ENCODE assay signal across 8 cellular contexts in the genomic region with DNA sequence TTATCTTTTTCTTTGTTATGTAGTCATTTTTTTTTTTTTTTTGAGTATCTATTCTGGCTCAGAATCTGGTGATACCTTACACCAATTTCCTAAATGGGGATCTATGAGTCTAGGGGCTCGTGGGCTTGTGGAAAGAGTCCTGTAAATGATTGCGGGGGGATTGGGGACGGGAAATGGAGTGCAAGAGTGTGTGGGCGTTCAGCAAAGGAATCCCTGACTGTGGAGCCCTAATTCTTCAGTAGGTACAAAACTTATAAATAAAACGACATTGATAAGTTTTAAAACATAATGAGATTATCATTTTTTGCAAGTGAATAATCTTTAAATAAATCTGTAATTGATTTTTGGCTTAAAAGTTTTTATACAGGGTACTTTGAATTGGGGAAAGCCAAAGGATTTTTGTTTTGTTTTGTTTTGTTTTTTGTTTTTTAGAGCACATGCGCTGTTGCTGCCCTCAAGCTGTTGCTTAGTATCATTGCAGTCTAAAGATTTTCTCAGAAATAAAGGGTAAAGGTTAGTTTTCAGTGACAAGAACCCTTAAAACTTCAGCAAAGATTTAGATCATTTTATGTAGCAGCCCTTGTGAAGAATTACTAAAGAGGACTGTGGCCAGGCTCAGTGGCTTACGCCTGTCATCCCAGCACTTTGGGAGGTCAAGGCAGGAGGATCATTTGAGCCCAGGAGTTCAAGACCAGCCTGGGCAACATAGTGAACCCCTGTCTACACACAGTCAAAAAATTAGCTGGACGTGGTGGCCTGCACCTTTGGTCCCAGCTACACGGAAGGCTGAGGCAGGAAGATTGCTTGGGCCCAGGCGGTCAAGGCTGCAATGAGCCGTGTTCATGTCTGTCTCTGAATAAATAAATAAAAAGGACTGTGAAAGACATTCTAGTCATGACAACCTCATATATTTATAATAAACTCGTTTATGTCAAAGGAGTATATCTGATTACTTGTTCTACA. TPM values are rescaled to one million over a fixed set of nuclear protein-coding genes. Genes with fewer than 3 reads are reported as not detected.
DNase-seq lines count a peak whose midpoint lies in the region; ATAC-seq and TF ChIP-seq lines count a peak whose summit lies in the region.

No MANE protein-coding gene starts in this region.

- peak overlapping the region; percentile 99 to 100 (median 100) for H3K27ac Mint-ChIP-seq in CD4-positive, CD25-positive, alpha-beta regulatory T cell
- H3K27ac Mint-ChIP-seq in immature natural killer cell = peak overlapping the region; percentile 97 to 99 (median 99)
- H3K27ac Mint-ChIP-seq in stimulated activated memory B cell treated with anti-CD40 and anti-IgM and Interleukin-4, amounts not matched to agents 10 μg/mL and 1 μg/mL and 100 μg/mL, for 72 hours = peak overlapping the region; percentile 99

- H3K4me3 Mint-ChIP-seq in CD4-positive, CD25-positive, alpha-beta regulatory T cell = peak overlapping the region; percentile 96 to 100 (median 99)
- peak overlapping the region; percentile 92 to 100 (median 99) for H3K4me3 Mint-ChIP-seq in immature natural killer cell
- H3K4me3 Mint-ChIP-seq in stimulated activated memory B cell treated with anti-CD40 and anti-IgM and Interleukin-4, amounts not matched to agents 10 μg/mL and 1 μg/mL and 100 μg/mL, for 72 hours = peak overlapping the region; percentile 92

- intact Hi-C loops in adrenal gland (cut with DNase I) = loop anchor here (5.0 kb wide), 2 partner anchors 250 to 255 kb away; partner anchors contain the start of gene TPP2 (in 1 of the 2)

- H3K4me1 ChIP-seq in CD4-positive, CD25-positive, alpha-beta regulatory T cell (ENCODE audit: control insufficient read depth, insufficient read depth, low read length, poor library complexity, severe bottlenecking) = peaks cover 48% of the 10 kb centered on the region
- peaks cover 4 to 23% of the 10 kb centered on the region in 2 donors for H3K4me1 ChIP-seq in adrenal gland (replicated peaks in 1 of 2)

- no peaks in the 10 kb centered on the region for H3K27me3 ChIP-seq in CD4-positive, CD25-positive, alpha-beta regulatory T cell (ENCODE audit: control insufficient read depth, insufficient read depth, low read length)
- H3K27me3 ChIP-seq in adrenal gland = no peaks in the 10 kb centered on the region

- H3K9me3 Mint-ChIP-seq in CD4-positive, CD25-positive, alpha-beta regulatory T cell = no peaks in the 10 kb centered on the region
- H3K9me3 Mint-ChIP-seq in immature natural killer cell = no peaks in the 10 kb centered on the region
- no peaks in the 10 kb centered on the region for H3K9me3 Mint-ChIP-seq in stimulated activated memory B cell treated with anti-CD40 and anti-IgM and Interleukin-4, amounts not matched to agents 10 μg/mL and 1 μg/mL and 100 μg/mL, for 72 hours

- H3K27ac ChIP-seq in CD4-positive, CD25-positive, alpha-beta regulatory T cell (ENCODE audit: insufficient read depth, low read length, poor library complexity, severe bottlenecking) = peak overlapping the region; percentile 98
- H3K27ac ChIP-seq in adrenal gland = peak overlapping the region; percentile 38 to 98 (median 93)

- 8 to 20% (median 16%) methylated on average over 12 of the region's 12 CpGs for WGBS in adrenal gland, 4 donors

- H3K4me1 Mint-ChIP-seq in CD4-positive, CD25-positive, alpha-beta regulatory T cell = peaks cover 21 to 57% (median 46%) of the 10 kb centered on the region in 4 donors
- H3K4me1 Mint-ChIP-seq in immature natural killer cell = peaks cover 43 to 65% of the 10 kb centered on the region in 2 donors
- peaks cover 32% of the 10 kb centered on the region for H3K4me1 Mint-ChIP-seq in stimulated activated memory B cell treated with anti-CD40 and anti-IgM and Interleukin-4, amounts not matched to agents 10 μg/mL and 1 μg/mL and 100 μg/mL, for 72 hours

- peak in 2 of 3 donors; percentile 59 to 67 for DNase-seq in CD4-positive, CD25-positive, alpha-beta regulatory T cell
- DNase-seq in NCI-H2227 (lab: John Stamatoyannopoulos, UW; ENCODE audit: unreplicated experiment) (peak; percentile 17), adrenal gland (peak in 2 of 7 donors; percentile 30 to 32), immature natural killer cell (peak; percentile 42 to 51 (median 47)), GM19238 (ENCODE audit: insufficient read length, low spot score) (no peak)

- TF ChIP-seq CTCF in adrenal gland (IDR thresholded peaks at IDR 0.05) = peak; percentile 59 to 89 (median 70)

- ATAC-seq in CD4-positive, CD25-positive, alpha-beta regulatory T cell (ENCODE audit: low read depth in 2 of 2) = no peak
- peak; percentile 9 for ATAC-seq in GM18868 (IDR thresholded peaks at IDR 0.05; ENCODE audit: unreplicated experiment)
- ATAC-seq in stimulated activated memory B cell treated with anti-CD40 and anti-IgM and Interleukin-4, amounts not matched to agents 10 μg/mL and 1 μg/mL and 100 μg/mL, for 72 hours = no peak
- no peak for ATAC-seq in HG03442 (IDR thresholded peaks at IDR 0.05; ENCODE audit: unreplicated experiment)

- peaks cover 6% of the 10 kb centered on the region for H3K36me3 Mint-ChIP-seq in CD4-positive, CD25-positive, alpha-beta regulatory T cell
- peaks cover 0 to 7% (median 5%) of the 10 kb centered on the region in 3 donors for H3K36me3 Mint-ChIP-seq in immature natural killer cell
- H3K36me3 Mint-ChIP-seq in stimulated activated memory B cell treated with anti-CD40 and anti-IgM and Interleukin-4, amounts not matched to agents 10 μg/mL and 1 μg/mL and 100 μg/mL, for 72 hours = peaks cover 10% of the 10 kb centered on the region

- no peaks in the 10 kb centered on the region for H3K9me3 ChIP-seq in CD4-positive, CD25-positive, alpha-beta regulatory T cell (ENCODE audit: control insufficient read depth in 2 of 2, low read length in 2 of 2)
- H3K9me3 ChIP-seq in adrenal gland (replicated peaks in 1 of 3) = no peaks in the 10 kb centered on the region

- TF ChIP-seq POLR2A in adrenal gland (IDR thresholded peaks at IDR 0.05) = no peak

- H3K4me3 ChIP-seq in CD4-positive, CD25-positive, alpha-beta regulatory T cell (ENCODE audit: low read depth, low read length) = peak overlapping the region; percentile 99
- H3K4me3 ChIP-seq in adrenal gland = peak overlapping the region in 2 of 4 donors; percentile 68 to 84

- peaks cover 7% of the 10 kb centered on the region for H3K27me3 Mint-ChIP-seq in CD4-positive, CD25-positive, alpha-beta regulatory T cell
- H3K27me3 Mint-ChIP-seq in immature natural killer cell (ENCODE audit: low read depth in 3 of 3) = peaks cover 9 to 20% (median 14%) of the 10 kb centered on the region in 3 donors
- no peaks in the 10 kb centered on the region for H3K27me3 Mint-ChIP-seq in stimulated activated memory B cell treated with anti-CD40 and anti-IgM and Interleukin-4, amounts not matched to agents 10 μg/mL and 1 μg/mL and 100 μg/mL, for 72 hours

- H3K36me3 ChIP-seq in CD4-positive, CD25-positive, alpha-beta regulatory T cell (ENCODE audit: control insufficient read depth, insufficient read depth, low read length) = peaks cover 11% of the 10 kb centered on the region
- H3K36me3 ChIP-seq in adrenal gland (replicated peaks in 1 of 2) = peaks cover 0 to 5% of the 10 kb centered on the region in 2 donors

RNA-seq across cellular contexts. Expression of gene ERCC5, which starts 1.7 kb away (rescaled TPM):
- 104 TPM for total RNA-seq in CD4-positive, CD25-positive, alpha-beta regulatory T cell
- polyA plus RNA-seq in CD4-positive, CD25-positive, alpha-beta regulatory T cell = 10 to 100 TPM; 44.3 to 55.6 (median 49.0) TPM
- 10 to 100 TPM; 37.8 to 74.7 (median 56.2) TPM for total RNA-seq in adrenal gland
- polyA plus RNA-seq in adrenal gland (100 to 1,000 TPM in 2 of 3 donors, 10 to 100 TPM in 1; 67.3 to 185 (median 157) TPM), immature natural killer cell (10 to 100 TPM; 24.2 to 67.6 (median 36.3) TPM)

RNA-seq across cellular contexts. Expression of gene BIVM, which starts 48.6 kb away (rescaled TPM):
- 8.4 TPM for total RNA-seq in CD4-positive, CD25-positive, alpha-beta regulatory T cell
- 1 to 10 TPM; 6.1 to 8.1 (median 7.6) TPM for polyA plus RNA-seq in CD4-positive, CD25-positive, alpha-beta regulatory T cell
- total RNA-seq in adrenal gland = 10 to 100 TPM in 7 of 8 donors, 1 to 10 TPM in 1; 6.1 to 27.0 (median 15.9) TPM
- polyA plus RNA-seq in adrenal gland (10 to 100 TPM in 2 of 3 donors, 1 to 10 TPM in 1; 8.8 to 32.9 (median 14.2) TPM), immature natural killer cell (10 to 100 TPM; 13.3 to 20.1 (median 13.6) TPM)

RNA-seq across cellular contexts. Expression of gene POGLUT2, which starts 48.8 kb away (rescaled TPM):
- total RNA-seq in CD4-positive, CD25-positive, alpha-beta regulatory T cell = 0.64 TPM
- polyA plus RNA-seq in CD4-positive, CD25-positive, alpha-beta regulatory T cell = 1 to 10 TPM in 2 of 4 donors, under 1 TPM in 2; 0.20 to 1.2 (median 1.0) TPM
- 1 to 10 TPM; 1.1 to 9.2 (median 5.4) TPM for total RNA-seq in adrenal gland
- polyA plus RNA-seq in adrenal gland (1 to 10 TPM; 1.8 to 6.1 (median 2.4) TPM), immature natural killer cell (1 to 10 TPM; 1.2 to 4.2 (median 1.7) TPM)
